2 cellular contexts compared by ENCODE assay signal in genomic region chr1:29105822-29106221, GRCh38.
TF ChIP-seq lines count a peak whose summit lies in the region.

No MANE protein-coding gene starts in this region.

TF ChIP-seq in K562, 482 proteins besides CTCF, POLR2A, EP300 and RAD21 (continued from another document and continues in another):
- TF ChIP-seq ZNF766 (CRISPR knock-in tag; conservative IDR thresholded peaks at IDR 0.05) (no peak), HDAC3 (IDR thresholded peaks at IDR 0.05; ENCODE audit: borderline replicate concordance, partially characterized antibody) (no peak), POLR2H (tag; IDR thresholded peaks at IDR 0.05; ENCODE audit: low read depth) (no peak), ZNF140 (CRISPR knock-in tag; IDR thresholded peaks at IDR 0.05) (no peak), E2F4 (CRISPR knock-in tag; IDR thresholded peaks at IDR 0.05; ENCODE audit: low read depth) (no peak), MECOM (CRISPR knock-in tag; IDR thresholded peaks at IDR 0.05) (no peak), ZNF395 (CRISPR knock-in tag; IDR thresholded peaks at IDR 0.05) (no peak), ZNF644 (tag; IDR thresholded peaks at IDR 0.05; ENCODE audit: low read depth) (no peak), ETS2 (tag; IDR thresholded peaks at IDR 0.05; ENCODE audit: borderline replicate concordance, poor library complexity, severe bottlenecking) (no peak), ESRRA (IDR thresholded peaks at IDR 0.05; ENCODE audit: borderline replicate concordance, low read depth) (peak; percentile 25; the same call in 1 of the 2 replicates), CBFA2T3 (IDR thresholded peaks at IDR 0.05) (no peak), BCLAF1 (IDR thresholded peaks at IDR 0.05; ENCODE audit: borderline replicate concordance in 1 of 2, control insufficient read depth in 1 of 2, low read depth in 2 of 2, low read length in 1 of 2) (no peak), ZNF41 (CRISPR knock-in tag; conservative IDR thresholded peaks at IDR 0.05) (no peak), ZNF347 (CRISPR knock-in tag; IDR thresholded peaks at IDR 0.05; ENCODE audit: low read depth) (no peak), KDM1A (IDR thresholded peaks at IDR 0.05) (peak; percentile 93 to 94), HES1 (IDR thresholded peaks at IDR 0.05; ENCODE audit: low read depth) (peak; percentile 84), ZNF592 (IDR thresholded peaks at IDR 0.05) (no peak), HDAC2 (IDR thresholded peaks at IDR 0.05) (peak; percentile 65; the same call in 1 of the 2 replicates), EGR1 (conservative IDR thresholded peaks at IDR 0.05) (peak; percentile 47)

TF ChIP-seq in HepG2, 621 proteins besides CTCF, POLR2A, EP300 and RAD21 (continued from another document and continues in another):
- TF ChIP-seq ZBTB44 (CRISPR knock-in tag; IDR thresholded peaks at IDR 0.05) (no peak), ZBTB25 (CRISPR knock-in tag; IDR thresholded peaks at IDR 0.05) (no peak), ASH2L (IDR thresholded peaks at IDR 0.05; ENCODE audit: insufficient read length, low read depth, low read length) (no peak), ZFP36L2 (CRISPR knock-in tag; IDR thresholded peaks at IDR 0.05) (no peak), E2F2 (CRISPR knock-in tag; IDR thresholded peaks at IDR 0.05; ENCODE audit: borderline replicate concordance) (no peak), NFRKB (IDR thresholded peaks at IDR 0.05) (no peak), ZBTB42 (CRISPR knock-in tag; IDR thresholded peaks at IDR 0.05) (no peak), ZNF362 (CRISPR knock-in tag; IDR thresholded peaks at IDR 0.05; ENCODE audit: borderline replicate concordance) (no peak), ZNF225 (CRISPR knock-in tag; IDR thresholded peaks at IDR 0.05) (no peak), ZNF724P (CRISPR knock-in tag; IDR thresholded peaks at IDR 0.05; ENCODE audit: borderline replicate concordance) (no peak), ZSCAN5A (CRISPR knock-in tag; IDR thresholded peaks at IDR 0.05; ENCODE audit: borderline replicate concordance) (no peak), CSRNP1 (CRISPR knock-in tag; IDR thresholded peaks at IDR 0.05) (no peak), DBP (CRISPR knock-in tag; IDR thresholded peaks at IDR 0.05; ENCODE audit: not compliant biosample characterization) (no peak), HINFP (CRISPR knock-in tag; IDR thresholded peaks at IDR 0.05; ENCODE audit: low read depth) (no peak), AKNA (CRISPR knock-in tag; IDR thresholded peaks at IDR 0.05; ENCODE audit: borderline replicate concordance) (no peak), HBP1 (CRISPR knock-in tag; IDR thresholded peaks at IDR 0.05; ENCODE audit: low read depth) (no peak), SETDB1 (CRISPR knock-in tag; IDR thresholded peaks at IDR 0.05; ENCODE audit: borderline replicate concordance) (no peak), ZNF687 (CRISPR knock-in tag; IDR thresholded peaks at IDR 0.05) (peak; percentile 39; the same call in 1 of the 2 replicates), FOXA3 (CRISPR knock-in tag; IDR thresholded peaks at IDR 0.05) (peak; percentile 83), NFE2 (CRISPR knock-in tag; IDR thresholded peaks at IDR 0.05) (0 out of 2 replicates have a peak, but pooled peaks have one; percentile 49)
